In genomic region chr3:161796312-161796711, GRCh38 we compare ENCODE assay signal across 13 cellular contexts.
DNase-seq lines count a peak whose midpoint lies in the region; TF ChIP-seq lines count a peak whose summit lies in the region.
"Had no signal": no experiment of that assay in that cellular context is flagged by ENCODE, and none has a peak within 500 bp of the region (broad histone marks: within the 10 kb centered on the region; RNA-seq: fewer than 3 reads in every experiment).

No MANE protein-coding gene starts in this region.

- TF ChIP-seq CTCF in mesothelial cell of epicardium (IDR thresholded peaks at IDR 0.05; ENCODE audit: unreplicated experiment): no peak
- no peak for TF ChIP-seq CTCF in type B pancreatic cell (conservative IDR thresholded peaks at IDR 0.05)
- no peak for TF ChIP-seq CTCF in GM10248 (IDR thresholded peaks at IDR 0.05; ENCODE audit: control extremely low read depth, extremely low read depth, low read depth, missing control alignments)

- POLR2A ChIA-PET in GM10248 (lab: Yijun Ruan, JAX): no interaction called here

- CTCF ChIA-PET in GM10248 (lab: Yijun Ruan, JAX): no interaction called here

- H3K9me3 Mint-ChIP-seq in mesothelial cell of epicardium (peaks cover 19% of the 10 kb centered on the region), type B pancreatic cell (no peaks in the 10 kb centered on the region)

- H3K4me3 Mint-ChIP-seq in mesothelial cell of epicardium (peak overlapping the region; percentile 2), type B pancreatic cell (peak overlapping the region; percentile 16)
- H3K4me3 Mint-ChIP-seq: CD4-positive, alpha-beta memory T cell; HFFc6 had no signal

- H3K36me3 Mint-ChIP-seq in mesothelial cell of epicardium (peaks cover 2% of the 10 kb centered on the region), type B pancreatic cell (no peaks in the 10 kb centered on the region)
- H3K36me3 Mint-ChIP-seq: CD4-positive, alpha-beta memory T cell had no signal

- H3K4me1 Mint-ChIP-seq in mesothelial cell of epicardium: peaks cover 45% of the 10 kb centered on the region
- peaks cover 14% of the 10 kb centered on the region for H3K4me1 Mint-ChIP-seq in type B pancreatic cell (ENCODE audit: unreplicated experiment)
- H3K4me1 Mint-ChIP-seq: CD4-positive, alpha-beta memory T cell had no signal

- H3K27me3 Mint-ChIP-seq in mesothelial cell of epicardium (ENCODE audit: low read depth) (no peaks in the 10 kb centered on the region), type B pancreatic cell (no peaks in the 10 kb centered on the region)
- H3K27me3 Mint-ChIP-seq: CD4-positive, alpha-beta memory T cell had no signal

- DNase-seq in amniotic epithelial cell (ENCODE audit: low read depth): peak; percentile 14
- no peak for DNase-seq in mesothelial cell of epicardium (ENCODE audit: low spot score in 2 of 2, unreplicated experiment in 2 of 2)
- no peak for DNase-seq in type B pancreatic cell (ENCODE audit: extremely low spot score, unreplicated experiment)
- DNase-seq in hippocampal formation (lab: John Stamatoyannopoulos, UW): no peak
- no peak for DNase-seq in activated CD8-positive, alpha-beta memory T cell treated with anti-CD3 and anti-CD28 coated beads, Interleukin-2, amount 50 U/mL, for 4 hours
- no peak for DNase-seq in GM10248 (ENCODE audit: extremely low spot score)
- DNase-seq: C1 segment of cervical spinal cord; Calu3; CD4-positive, alpha-beta memory T cell; COR-L47; DND-41; GOT3; HFFc6 had no signal

- H3K27ac Mint-ChIP-seq in mesothelial cell of epicardium: peak overlapping the region; percentile 81
- H3K27ac Mint-ChIP-seq in type B pancreatic cell: no peak overlapping the region
- H3K27ac Mint-ChIP-seq: CD4-positive, alpha-beta memory T cell; HFFc6 had no signal
